Comparison of ENCODE assay signal across 9 cellular contexts in genomic region chrX:45768666-45769065, GRCh38.
DNase-seq lines count a peak whose midpoint lies in the region; ATAC-seq and TF ChIP-seq lines count a peak whose summit lies in the region.
"Had no signal": no experiment of that assay in that cellular context is flagged by ENCODE, and none has a peak within 500 bp of the region (broad histone marks: within the 10 kb centered on the region; RNA-seq: fewer than 3 reads in every experiment).

No MANE protein-coding gene starts in this region.

- H3K9me3 ChIP-seq in thoracic aorta: no peaks in the 10 kb centered on the region

- intact Hi-C loops in activated CD4-positive, alpha-beta T cell treated with anti-CD3 and anti-CD28 coated beads, Interleukin-2, amount 10 ng/mL, durations not matched to agents 24 days and 14 days (cut with micrococcal nuclease): loop anchor here (10.0 kb wide), 1 partner anchor 894 kb away; the partner anchor contains the start of gene KDM6A

- H3K27me3 ChIP-seq in kidney epithelial cell (ENCODE audit: control insufficient read depth, insufficient read depth, low read length): no peaks in the 10 kb centered on the region
- no peaks in the 10 kb centered on the region for H3K27me3 ChIP-seq in thoracic aorta (replicated peaks; ENCODE audit: insufficient read depth)

- peak overlapping the region; percentile 95 for H3K27ac Mint-ChIP-seq in activated CD4-positive, alpha-beta T cell treated with anti-CD3 and anti-CD28 coated beads, Interleukin-2, amount 10 ng/mL, durations not matched to agents 24 days and 14 days
- peak overlapping the region; percentile 95 for H3K27ac Mint-ChIP-seq in activated naive CD8-positive, alpha-beta T cell

- H3K27me3 Mint-ChIP-seq in activated CD4-positive, alpha-beta T cell treated with anti-CD3 and anti-CD28 coated beads, Interleukin-2, amount 10 ng/mL, durations not matched to agents 24 days and 14 days: no peaks in the 10 kb centered on the region
- H3K27me3 Mint-ChIP-seq in activated naive CD8-positive, alpha-beta T cell: no peaks in the 10 kb centered on the region

- POLR2A ChIA-PET in RWPE1 (lab: Yijun Ruan, JAX; ENCODE audit: low non-redundant PET): no interaction called here

- no peaks in the 10 kb centered on the region for H3K36me3 ChIP-seq in kidney epithelial cell (ENCODE audit: control insufficient read depth, insufficient read depth, low read length)
- no peaks in the 10 kb centered on the region for H3K36me3 ChIP-seq in thoracic aorta

- DNase-seq in activated CD4-positive, alpha-beta T cell treated with anti-CD3 and anti-CD28 coated beads, Interleukin-2, amount 10 ng/mL, durations not matched to agents 24 days and 14 days: no peak
- no peak for DNase-seq in activated CD4-positive, alpha-beta T cell treated with anti-CD3 and anti-CD28 coated beads, Interleukin-2, amount 50 U/mL, for 4 hours
- DNase-seq in kidney epithelial cell (ENCODE audit: low read depth) (no peak), thoracic aorta (ENCODE audit: low spot score) (no peak), RWPE1 (ENCODE audit: low spot score) (no peak), NCI-H446 (lab: John Stamatoyannopoulos, UW) (no peak), NCI-H82 treated with DMSO at 0.1 percent for 48 hours (lab: John Stamatoyannopoulos, UW; ENCODE audit: unreplicated experiment) (no peak)
- DNase-seq: activated CD8-positive, alpha-beta memory T cell treated with anti-CD3 and anti-CD28 coated beads for 24 hours had no signal

- H3K4me3 ChIP-seq in kidney epithelial cell (ENCODE audit: low read depth, low read length): peak overlapping the region; percentile 52
- H3K4me3 ChIP-seq in thoracic aorta: peak overlapping the region; percentile 70

- peaks cover 4 to 9% of the 10 kb centered on the region in 2 donors for H3K4me1 ChIP-seq in thoracic aorta (ENCODE audit: control insufficient read depth in 1 of 2, low read depth in 2 of 2)

- H3K4me3 Mint-ChIP-seq in activated CD4-positive, alpha-beta T cell treated with anti-CD3 and anti-CD28 coated beads, Interleukin-2, amount 10 ng/mL, durations not matched to agents 24 days and 14 days: peak overlapping the region; percentile 84
- H3K4me3 Mint-ChIP-seq in activated naive CD8-positive, alpha-beta T cell: peak overlapping the region; percentile 99

- H3K27ac ChIP-seq in thoracic aorta (peak overlapping the region in 1 of 2 donors; percentile 66), RWPE1 (no peak overlapping the region)

- peaks cover 36% of the 10 kb centered on the region for H3K4me1 Mint-ChIP-seq in activated CD4-positive, alpha-beta T cell treated with anti-CD3 and anti-CD28 coated beads, Interleukin-2, amount 10 ng/mL, durations not matched to agents 24 days and 14 days
- peaks cover 55% of the 10 kb centered on the region for H3K4me1 Mint-ChIP-seq in activated naive CD8-positive, alpha-beta T cell (ENCODE audit: low read depth)

- ATAC-seq in thoracic aorta (ENCODE audit: insufficient number of reproducible peaks, low FRiP score, low read depth): no peak

- TF ChIP-seq CTCF in kidney epithelial cell (IDR thresholded peaks at IDR 0.05; ENCODE audit: insufficient read depth, low read length, poor library complexity, severe bottlenecking) (no peak), thoracic aorta (IDR thresholded peaks at IDR 0.05) (no peak), RWPE1 (conservative IDR thresholded peaks at IDR 0.05; ENCODE audit: low read depth) (no peak)

- H3K9me3 Mint-ChIP-seq in activated CD4-positive, alpha-beta T cell treated with anti-CD3 and anti-CD28 coated beads, Interleukin-2, amount 10 ng/mL, durations not matched to agents 24 days and 14 days: no peaks in the 10 kb centered on the region
- H3K9me3 Mint-ChIP-seq in activated naive CD8-positive, alpha-beta T cell (ENCODE audit: low read depth): no peaks in the 10 kb centered on the region

- CTCF ChIA-PET in RWPE1 (lab: Yijun Ruan, JAX): no interaction called here

- H3K36me3 Mint-ChIP-seq in activated CD4-positive, alpha-beta T cell treated with anti-CD3 and anti-CD28 coated beads, Interleukin-2, amount 10 ng/mL, durations not matched to agents 24 days and 14 days (ENCODE audit: low read depth): peaks cover 61% of the 10 kb centered on the region
- peaks cover 19% of the 10 kb centered on the region for H3K36me3 Mint-ChIP-seq in activated naive CD8-positive, alpha-beta T cell
